In genomic region chr4:142559986-142560385, GRCh38 we compare ENCODE assay signal across 1 cellular context.
TF ChIP-seq lines count a peak whose summit lies in the region.

No MANE protein-coding gene starts in this region.

TF ChIP-seq in WTC11, 78 proteins besides CTCF, POLR2A, EP300 and RAD21 (continued from another document):
- no peak for TF ChIP-seq AFF4 (CRISPR knock-in tag; IDR thresholded peaks at IDR 0.05; ENCODE audit: borderline replicate concordance)
- TF ChIP-seq GABPB1 (CRISPR knock-in tag; IDR thresholded peaks at IDR 0.05): no peak
- no peak for TF ChIP-seq NR2C2 (CRISPR knock-in tag; IDR thresholded peaks at IDR 0.05)
